ENCODE assay signal across 8 cellular contexts in genomic region chr11:63767415-63768231, GRCh38. TPM values are rescaled to one million over a fixed set of nuclear protein-coding genes. Genes with fewer than 3 reads are reported as not detected.
DNase-seq lines count a peak whose midpoint lies in the region; ATAC-seq and TF ChIP-seq lines count a peak whose summit lies in the region.

No MANE protein-coding gene starts in this region.

- ATAC-seq in GM19463 (IDR thresholded peaks at IDR 0.05; ENCODE audit: unreplicated experiment), result peak; percentile 17
- peak; percentile 23 for ATAC-seq in WTC11
- ATAC-seq in left lobe of liver, result peak; percentile 4
- no peak for ATAC-seq in HG03097 (IDR thresholded peaks at IDR 0.05; ENCODE audit: low FRiP score, unreplicated experiment)

- POLR2A ChIA-PET in WTC11 (lab: Charles Lee), result interaction anchor here (0.6 to 1.9 kb wide), 6 partner anchors 46 to 170 kb away, joined by 3 to 6 read pairs (median 4); no protein-coding TSS in a partner anchor

- H3K4me3 Mint-ChIP-seq in WTC11, result peak overlapping the region; percentile 98

- H3K4me1 ChIP-seq in ectodermal cell (ENCODE audit: control insufficient read depth, insufficient read depth, low read length), result peaks cover 38% of the 10 kb centered on the region

- 1% methylated on average over 36 of the region's 36 CpGs for WGBS in ectodermal cell, 2 experiments

- peak overlapping the region; percentile 88 for H3K27ac ChIP-seq in ectodermal cell (ENCODE audit: insufficient read depth, low read depth, low read length, poor library complexity, severe bottlenecking)

- CTCF ChIA-PET in WTC11 (lab: Charles Lee), result interaction anchor here (0.7 to 3.4 kb wide), 26 partner anchors 12 to 381 kb away, joined by 3 to 26 read pairs (median 4); partner anchors contain the start of genes MARK2, NAA40, RCOR2 and SPINDOC

- no peak for TF ChIP-seq CTCF in WTC11 (IDR thresholded peaks at IDR 0.05)

- peaks cover 26% of the 10 kb centered on the region for H3K27me3 Mint-ChIP-seq in WTC11 (ENCODE audit: low read depth)

- peaks cover 37% of the 10 kb centered on the region for H3K4me1 Mint-ChIP-seq in WTC11

- H3K9me3 ChIP-seq in ectodermal cell (ENCODE audit: control insufficient read depth, low read length), result no peaks in the 10 kb centered on the region

- H3K36me3 Mint-ChIP-seq in WTC11, result no peaks in the 10 kb centered on the region

- peak overlapping the region; percentile 98 for H3K27ac Mint-ChIP-seq in WTC11

- DNase-seq in AG20443 (ENCODE audit: low spot score) (peak; percentile 77), NCI-H2171 treated with DMSO at 0.1 percent for 48 hours (lab: John Stamatoyannopoulos, UW) (peak; percentile 38), WTC11 (ENCODE audit: low spot score) (peak; percentile 81), left lobe of liver (ENCODE audit: low spot score) (peak; percentile 70)
- DNase-seq in stimulated activated CD4-positive, alpha-beta T cell treated with anti-CD3 and anti-CD28 coated beads, Interleukin-2, amount 100 ng/mL, for 24 hours, result peak; percentile 47 to 49

- peaks cover 19% of the 10 kb centered on the region for H3K27me3 ChIP-seq in ectodermal cell (ENCODE audit: control insufficient read depth, insufficient read depth, low read length, poor library complexity, severe bottlenecking)

- no peaks in the 10 kb centered on the region for H3K36me3 ChIP-seq in ectodermal cell (ENCODE audit: control insufficient read depth, insufficient read depth, low read length)

- peak overlapping the region; percentile 80 for H3K4me3 ChIP-seq in ectodermal cell (ENCODE audit: insufficient read depth, low read depth, low read length)

- no peaks in the 10 kb centered on the region for H3K9me3 Mint-ChIP-seq in WTC11

TF ChIP-seq in WTC11, 78 proteins besides CTCF, POLR2A, EP300 and RAD21:
- TF ChIP-seq ZNF671 (CRISPR knock-in tag; IDR thresholded peaks at IDR 0.05) (no peak), ZNF232 (CRISPR knock-in tag; IDR thresholded peaks at IDR 0.05) (0 out of 2 replicates have a peak, but pooled peaks have one; percentile 38), ZBTB43 (CRISPR knock-in tag; IDR thresholded peaks at IDR 0.05) (no peak), MAX (CRISPR knock-in tag; IDR thresholded peaks at IDR 0.05) (peak; percentile 54; the same call in 1 of the 2 replicates), SMAD3 (CRISPR knock-in tag; IDR thresholded peaks at IDR 0.05; ENCODE audit: borderline replicate concordance) (0 out of 2 replicates have a peak, but pooled peaks have one; percentile 44), ARID4B (CRISPR knock-in tag; IDR thresholded peaks at IDR 0.05; ENCODE audit: borderline replicate concordance) (peak; percentile 59; the same call in 1 of the 2 replicates)

RNA-seq across cellular contexts. Expression of gene ZFTA, which starts 1.0 kb away (rescaled TPM):
- 44.7 to 47.2 TPM (median 45.6 TPM) in 3 replicates for total RNA-seq in WTC11 (2021)
- 31.2 TPM for polyA plus RNA-seq in ectodermal cell (2013, experiment 1 of 4)
- polyA plus RNA-seq in ectodermal cell (2013, experiment 2 of 4), result 38.0 TPM
- 31.6 TPM for polyA plus RNA-seq in ectodermal cell (2013, experiment 3 of 4)
- polyA plus RNA-seq in ectodermal cell (2013, experiment 4 of 4), result 32.6 TPM
- 14.8 TPM for total RNA-seq in left lobe of liver

RNA-seq across cellular contexts. Expression of gene SPINDOC, which starts 45.6 kb away (rescaled TPM):
- total RNA-seq in WTC11 (2021), result 93.8 to 108 TPM (median 106 TPM) in 3 replicates
- 86.7 TPM for polyA plus RNA-seq in ectodermal cell (2013, experiment 1 of 4)
- 87.0 TPM for polyA plus RNA-seq in ectodermal cell (2013, experiment 2 of 4)
- 59.7 TPM for polyA plus RNA-seq in ectodermal cell (2013, experiment 3 of 4)
- 64.9 TPM for polyA plus RNA-seq in ectodermal cell (2013, experiment 4 of 4)
- total RNA-seq in left lobe of liver, result 3.4 TPM

Comparison
In these comparisons a context has a peak if more than half of its experiments do, and no peak if none do; other contexts are left out.
1. RNA of gene SPINDOC, which starts 45.6 kb away (total RNA-seq): 93.8 to 108 TPM in WTC11; 3.4 TPM in left lobe of liver (single experiment); every median in the first group is over 10 times any median in the second.
2. Peak in every context shown above with its lines, with median percentiles within 50 percentile points of each other: DNase-seq.